In genomic region chr1:100131623-100132022, GRCh38 we compare ENCODE assay signal across 10 cellular contexts. TPM values are rescaled to one million over a fixed set of nuclear protein-coding genes. Genes with fewer than 3 reads are reported as not detected.
DNase-seq lines count a peak whose midpoint lies in the region; ATAC-seq and TF ChIP-seq lines count a peak whose summit lies in the region.
"Had no signal": no experiment of that assay in that cellular context is flagged by ENCODE, and none has a peak within 500 bp of the region (broad histone marks: within the 10 kb centered on the region; RNA-seq: fewer than 3 reads in every experiment).

No MANE protein-coding gene starts in this region.

- no CpG with 5 or more reads among the region's 8 CpGs for WGBS in H9 (ENCODE audit: extremely low coverage, insufficient read length, low lambda C conversion rate)
- 50 to 69% methylated on average over 8 of the region's 8 CpGs for WGBS in testis, 2 donors

- H3K79me1 ChIP-seq in H9 (ENCODE audit: insufficient read depth, low read depth, low read length, poor library complexity, severe bottlenecking) = peaks cover 8% of the 10 kb centered on the region

- no peak overlapping the region for H4K8ac ChIP-seq in H9 (replicated peaks; ENCODE audit: insufficient read length, low read depth, low read length)

- H2AFZ ChIP-seq in H9 (ENCODE audit: low read length) = no peak overlapping the region

- H3K27me3 Mint-ChIP-seq in H9 (ENCODE audit: low read depth) (no peaks in the 10 kb centered on the region), memory B cell (no peaks in the 10 kb centered on the region)
- H3K27me3 Mint-ChIP-seq in activated naive CD8-positive, alpha-beta T cell treated with anti-CD3 and anti-CD28 coated beads for 36 hours = peaks cover 3% of the 10 kb centered on the region

- H3K4me3 Mint-ChIP-seq in H9 (peak overlapping the region; percentile 97 to 99), memory B cell (peak overlapping the region; percentile 98)
- peak overlapping the region; percentile 100 for H3K4me3 Mint-ChIP-seq in activated naive CD8-positive, alpha-beta T cell treated with anti-CD3 and anti-CD28 coated beads for 36 hours

- no peak overlapping the region for H2BK5ac ChIP-seq in H9 (ENCODE audit: insufficient read length, low read length)

- H3K79me2 ChIP-seq in H9 (ENCODE audit: insufficient read depth, low read length) = peaks cover 16% of the 10 kb centered on the region; the same call in 1 of the 2 replicates

- DNase-seq in AG04450 (ENCODE audit: low read depth, low spot score) (no peak), H9 (no peak), memory B cell (ENCODE audit: low spot score in 2 of 2) (no peak), omental fat pad (ENCODE audit: low spot score) (no peak), testis (no peak), DMS 273 treated with DMSO at 0.1 percent for 48 hours (lab: John Stamatoyannopoulos, UW) (no peak), iPS-NIHi7 (ENCODE audit: extremely low spot score) (no peak)
- no peak for DNase-seq in activated naive CD8-positive, alpha-beta T cell treated with anti-CD3 and anti-CD28 coated beads for 36 hours
- DNase-seq: GF-D8, left lung had no signal

- ATAC-seq in memory B cell (ENCODE audit: low read depth) = no peak
- no peak for ATAC-seq in omental fat pad (ENCODE audit: low FRiP score)

- H3K4me1 Mint-ChIP-seq in H9 (peaks cover 7 to 9% of the 10 kb centered on the region in 2 experiments), memory B cell (peaks cover 21% of the 10 kb centered on the region)
- peaks cover 35% of the 10 kb centered on the region for H3K4me1 Mint-ChIP-seq in activated naive CD8-positive, alpha-beta T cell treated with anti-CD3 and anti-CD28 coated beads for 36 hours

- H3K36me3 Mint-ChIP-seq in H9 (ENCODE audit: insufficient read depth in 1 of 3, low read depth in 3 of 3) (peaks cover 0 to 3% (median 0%) of the 10 kb centered on the region in 3 experiments; a peak in 1 of 7 replicates), memory B cell (no peaks in the 10 kb centered on the region)
- H3K36me3 Mint-ChIP-seq in activated naive CD8-positive, alpha-beta T cell treated with anti-CD3 and anti-CD28 coated beads for 36 hours = peaks cover 18% of the 10 kb centered on the region

- H2BK12ac ChIP-seq in H9 (ENCODE audit: insufficient read length, low read depth, low read length) = no peak overlapping the region

- H2AK5ac ChIP-seq in H9 (ENCODE audit: insufficient read length, low read length) = no peak overlapping the region

- H3K14ac ChIP-seq in H9 (ENCODE audit: insufficient read depth, low read length) = no peak overlapping the region

- H2BK15ac ChIP-seq in H9 (ENCODE audit: low read depth, low read length) = no peak overlapping the region

- H3K9ac ChIP-seq in H9 (ENCODE audit: extremely low read depth, insufficient read length, low read length) = peak overlapping the region; percentile 97

- no peak overlapping the region for H3K23ac ChIP-seq in H9 (ENCODE audit: insufficient read length, low read depth, low read length)

- H3K4me3 ChIP-seq in AG04450 (ENCODE audit: low read depth, low read length) (peak overlapping the region; percentile 98), testis (peak overlapping the region in 1 of 2 donors; percentile 86)

- POLR2A ChIA-PET in AG04450 (lab: Yijun Ruan, JAX) = no interaction called here

- no peak overlapping the region for H2BK20ac ChIP-seq in H9 (ENCODE audit: low read depth, low read length, poor library complexity, severe bottlenecking)

- peak overlapping the region; percentile 70 for H3K4me2 ChIP-seq in H9 (ENCODE audit: insufficient read depth, insufficient read length, low read length)

- H3K23me2 ChIP-seq in H9 (ENCODE audit: insufficient read length, low read depth, low read length, poor library complexity, severe bottlenecking) = peaks cover 2% of the 10 kb centered on the region

- H3K9me3 Mint-ChIP-seq in H9 = no peaks in the 10 kb centered on the region; a peak in 1 of 5 replicates
- no peaks in the 10 kb centered on the region for H3K9me3 Mint-ChIP-seq in activated naive CD8-positive, alpha-beta T cell treated with anti-CD3 and anti-CD28 coated beads for 36 hours
- H3K9me3 Mint-ChIP-seq in memory B cell = no peaks in the 10 kb centered on the region

- H4K5ac ChIP-seq in H9 (ENCODE audit: insufficient read length, low read depth, low read length) = no peak overlapping the region

- CTCF ChIA-PET in AG04450 (lab: Charles Lee) = no interaction called here

- no peaks in the 10 kb centered on the region for H3K4me1 ChIP-seq in H9 (ENCODE audit: insufficient read depth, low read length)
- H3K4me1 ChIP-seq in testis = peaks cover 9% of the 10 kb centered on the region

- no peak overlapping the region for H3K4ac ChIP-seq in H9 (ENCODE audit: low read depth, low read length)

- H3K56ac ChIP-seq in H9 (ENCODE audit: insufficient read length, low read depth, low read length) = no peak overlapping the region

- H3K36me3 ChIP-seq in testis (ENCODE audit: low read depth, missing control alignments) = no peaks in the 10 kb centered on the region
- H3K36me3 ChIP-seq: left lung had no signal

- no peak overlapping the region for H3K27ac ChIP-seq in AG04450 (ENCODE audit: low read depth, low read length)
- no peak overlapping the region for H3K27ac ChIP-seq in H9 (ENCODE audit: insufficient read length, low read depth, low read length)
- H3K27ac ChIP-seq in testis = no peak overlapping the region

- no peaks in the 10 kb centered on the region; the same call in 1 of the 2 replicates for H3K9me3 ChIP-seq in AG04450 (ENCODE audit: control insufficient read depth, insufficient read depth, low read length)
- H3K9me3 ChIP-seq in H9 (ENCODE audit: control insufficient read depth, low read depth, low read length) = no peaks in the 10 kb centered on the region
- no peaks in the 10 kb centered on the region for H3K9me3 ChIP-seq in testis
- H3K9me3 ChIP-seq: left lung had no signal

- TF ChIP-seq POLR2A in testis (IDR thresholded peaks at IDR 0.05) = no peak

- no peak overlapping the region for H3T11ph ChIP-seq in H9 (ENCODE audit: low read length)

- H3K18ac ChIP-seq in H9 (ENCODE audit: insufficient read length, low read depth, low read length) = no peak overlapping the region

- H3K27me3 ChIP-seq in AG04450 (ENCODE audit: control insufficient read depth, insufficient read depth, low read length) (no peaks in the 10 kb centered on the region), H9 (ENCODE audit: insufficient read depth, low read length) (no peaks in the 10 kb centered on the region), testis (no peaks in the 10 kb centered on the region)
- H3K27me3 ChIP-seq: left lung had no signal

- TF ChIP-seq CTCF in AG04450 (IDR thresholded peaks at IDR 0.05; ENCODE audit: low read depth, low read length) (no peak), H9 (conservative IDR thresholded peaks at IDR 0.05) (no peak), omental fat pad (IDR thresholded peaks at IDR 0.05) (no peak), testis (IDR thresholded peaks at IDR 0.05) (no peak)

- intact Hi-C loops in testis (cut with DNase I; ENCODE audit: low total_unique reads) = loop anchor here (5.0 kb wide), 1 partner anchor 94 kb away; a partner anchor contains a TSS

- H2BK120ac ChIP-seq in H9 (ENCODE audit: low read depth, low read length, poor library complexity, severe bottlenecking) = no peak overlapping the region

- H3K27ac Mint-ChIP-seq in H9 (no peak overlapping the region; a peak in 2 of 7 replicates), memory B cell (no peak overlapping the region)
- peak overlapping the region; percentile 98 for H3K27ac Mint-ChIP-seq in activated naive CD8-positive, alpha-beta T cell treated with anti-CD3 and anti-CD28 coated beads for 36 hours

- H4K20me1 ChIP-seq in H9 (ENCODE audit: control insufficient read depth, insufficient read depth, insufficient read length) = no peaks in the 10 kb centered on the region

- no peak overlapping the region for H4K91ac ChIP-seq in H9 (ENCODE audit: insufficient read length, low read depth, low read length)

RNA-seq across cellular contexts. Expression of gene SASS6, which starts 1.1 kb away (rescaled TPM):
- polyA plus RNA-seq in AG04450 (2011; rRNA removed) = 0.58 and 1.0 TPM in 2 replicates
- polyA minus RNA-seq in AG04450 (2011; rRNA and poly(A)+ RNA removed) = 0.23 and 0.56 TPM in 2 replicates
- total RNA-seq in H9 (2021) = 14.2 and 15.2 TPM in 2 replicates
- total RNA-seq in activated naive CD8-positive, alpha-beta T cell treated with anti-CD3 and anti-CD28 coated beads for 36 hours = 10 to 100 TPM; 15.7 TPM
- 1 to 10 TPM; 1.2 to 4.6 (median 2.0) TPM for total RNA-seq in omental fat pad
- total RNA-seq in testis = 10 to 100 TPM in 1 of 2 donors, 1 to 10 TPM in 1; 9.5 to 13.4 TPM
- 5.4 TPM for polyA plus RNA-seq in testis (ENCODE audit: insufficient read depth, low read depth, low replicate concordance)

RNA-seq across cellular contexts. Expression of gene TRMT13, which starts 1.3 kb away (rescaled TPM):
- polyA plus RNA-seq in AG04450 (2011; rRNA removed) (11.4 and 17.9 TPM in 2 replicates), testis (ENCODE audit: insufficient read depth, low read depth, low replicate concordance) (12.1 TPM)
- 4.8 and 5.8 TPM in 2 replicates for polyA minus RNA-seq in AG04450 (2011; rRNA and poly(A)+ RNA removed)
- total RNA-seq in H9 (2021) (19.4 and 21.6 TPM in 2 replicates), omental fat pad (10 to 100 TPM in 3 of 4 donors, 1 to 10 TPM in 1; 9.3 to 21.1 (median 15.8) TPM), testis (10 to 100 TPM; 14.7 to 19.8 TPM)
- 10 to 100 TPM; 18.6 to 19.6 TPM for total RNA-seq in activated naive CD8-positive, alpha-beta T cell treated with anti-CD3 and anti-CD28 coated beads for 36 hours

RNA-seq across cellular contexts. Expression of gene LRRC39, which starts 46.4 kb away (rescaled TPM):
- polyA plus RNA-seq in AG04450 (2011; rRNA removed) (0.32 and 0.45 TPM in 2 replicates), testis (ENCODE audit: insufficient read depth, low read depth, low replicate concordance) (15.6 TPM)
- polyA minus RNA-seq in AG04450 (2011; rRNA and poly(A)+ RNA removed) = 0.14 TPM in 1 of 2 replicates, not detected in the other
- total RNA-seq in H9 (2021) (0.20 and 0.37 TPM in 2 replicates), omental fat pad (1 to 10 TPM in 3 of 4 donors, under 1 TPM in 1; 0.50 to 1.4 (median 1.2) TPM), testis (1 to 10 TPM; 2.9 to 4.6 TPM)
- total RNA-seq in activated naive CD8-positive, alpha-beta T cell treated with anti-CD3 and anti-CD28 coated beads for 36 hours = under 1 TPM; 0.40 to 0.72 TPM
